In the genomic region with DNA sequence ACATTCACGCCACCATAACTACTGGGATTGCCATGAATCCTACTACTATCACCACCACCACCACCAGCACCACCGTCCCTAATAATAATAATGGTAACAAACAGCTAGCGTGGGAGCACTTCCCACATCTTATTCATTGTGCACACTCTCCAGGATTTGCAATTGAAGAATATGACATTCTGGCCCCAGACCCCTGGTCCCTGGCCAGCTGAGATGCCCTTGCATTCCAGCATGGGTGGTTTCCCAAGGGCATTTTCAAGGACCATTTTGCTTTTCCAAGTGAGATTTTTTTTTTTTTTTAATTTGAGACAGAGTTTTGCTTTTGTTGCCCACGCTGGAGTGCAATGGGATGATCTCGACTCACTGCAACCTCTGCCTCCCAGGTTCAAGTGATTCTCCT, we compare ENCODE assay signal across 1 cellular context.
TF ChIP-seq lines count a peak whose summit lies in the region.

No MANE protein-coding gene starts in this region.

TF ChIP-seq in GM23338, 12 proteins besides CTCF, POLR2A, EP300 and RAD21:
- TF ChIP-seq, protein P1, sequence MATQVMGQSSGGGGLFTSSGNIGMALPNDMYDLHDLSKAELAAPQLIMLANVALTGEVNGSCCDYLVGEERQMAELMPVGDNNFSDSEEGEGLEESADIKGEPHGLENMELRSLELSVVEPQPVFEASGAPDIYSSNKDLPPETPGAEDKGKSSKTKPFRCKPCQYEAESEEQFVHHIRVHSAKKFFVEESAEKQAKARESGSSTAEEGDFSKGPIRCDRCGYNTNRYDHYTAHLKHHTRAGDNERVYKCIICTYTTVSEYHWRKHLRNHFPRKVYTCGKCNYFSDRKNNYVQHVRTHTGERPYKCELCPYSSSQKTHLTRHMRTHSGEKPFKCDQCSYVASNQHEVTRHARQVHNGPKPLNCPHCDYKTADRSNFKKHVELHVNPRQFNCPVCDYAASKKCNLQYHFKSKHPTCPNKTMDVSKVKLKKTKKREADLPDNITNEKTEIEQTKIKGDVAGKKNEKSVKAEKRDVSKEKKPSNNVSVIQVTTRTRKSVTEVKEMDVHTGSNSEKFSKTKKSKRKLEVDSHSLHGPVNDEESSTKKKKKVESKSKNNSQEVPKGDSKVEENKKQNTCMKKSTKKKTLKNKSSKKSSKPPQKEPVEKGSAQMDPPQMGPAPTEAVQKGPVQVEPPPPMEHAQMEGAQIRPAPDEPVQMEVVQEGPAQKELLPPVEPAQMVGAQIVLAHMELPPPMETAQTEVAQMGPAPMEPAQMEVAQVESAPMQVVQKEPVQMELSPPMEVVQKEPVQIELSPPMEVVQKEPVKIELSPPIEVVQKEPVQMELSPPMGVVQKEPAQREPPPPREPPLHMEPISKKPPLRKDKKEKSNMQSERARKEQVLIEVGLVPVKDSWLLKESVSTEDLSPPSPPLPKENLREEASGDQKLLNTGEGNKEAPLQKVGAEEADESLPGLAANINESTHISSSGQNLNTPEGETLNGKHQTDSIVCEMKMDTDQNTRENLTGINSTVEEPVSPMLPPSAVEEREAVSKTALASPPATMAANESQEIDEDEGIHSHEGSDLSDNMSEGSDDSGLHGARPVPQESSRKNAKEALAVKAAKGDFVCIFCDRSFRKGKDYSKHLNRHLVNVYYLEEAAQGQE (IDR thresholded peaks at IDR 0.05; ENCODE audit: unreplicated experiment), result no peak
- TF ChIP-seq EZH2phosphoT487 (IDR thresholded peaks at IDR 0.05; ENCODE audit: unreplicated experiment), result no peak
- TF ChIP-seq JUNB (IDR thresholded peaks at IDR 0.05; ENCODE audit: unreplicated experiment), result no peak
- no peak for TF ChIP-seq ZNF331 (CRISPR knock-in tag; IDR thresholded peaks at IDR 0.05; ENCODE audit: low read depth)
- TF ChIP-seq, protein P2, sequence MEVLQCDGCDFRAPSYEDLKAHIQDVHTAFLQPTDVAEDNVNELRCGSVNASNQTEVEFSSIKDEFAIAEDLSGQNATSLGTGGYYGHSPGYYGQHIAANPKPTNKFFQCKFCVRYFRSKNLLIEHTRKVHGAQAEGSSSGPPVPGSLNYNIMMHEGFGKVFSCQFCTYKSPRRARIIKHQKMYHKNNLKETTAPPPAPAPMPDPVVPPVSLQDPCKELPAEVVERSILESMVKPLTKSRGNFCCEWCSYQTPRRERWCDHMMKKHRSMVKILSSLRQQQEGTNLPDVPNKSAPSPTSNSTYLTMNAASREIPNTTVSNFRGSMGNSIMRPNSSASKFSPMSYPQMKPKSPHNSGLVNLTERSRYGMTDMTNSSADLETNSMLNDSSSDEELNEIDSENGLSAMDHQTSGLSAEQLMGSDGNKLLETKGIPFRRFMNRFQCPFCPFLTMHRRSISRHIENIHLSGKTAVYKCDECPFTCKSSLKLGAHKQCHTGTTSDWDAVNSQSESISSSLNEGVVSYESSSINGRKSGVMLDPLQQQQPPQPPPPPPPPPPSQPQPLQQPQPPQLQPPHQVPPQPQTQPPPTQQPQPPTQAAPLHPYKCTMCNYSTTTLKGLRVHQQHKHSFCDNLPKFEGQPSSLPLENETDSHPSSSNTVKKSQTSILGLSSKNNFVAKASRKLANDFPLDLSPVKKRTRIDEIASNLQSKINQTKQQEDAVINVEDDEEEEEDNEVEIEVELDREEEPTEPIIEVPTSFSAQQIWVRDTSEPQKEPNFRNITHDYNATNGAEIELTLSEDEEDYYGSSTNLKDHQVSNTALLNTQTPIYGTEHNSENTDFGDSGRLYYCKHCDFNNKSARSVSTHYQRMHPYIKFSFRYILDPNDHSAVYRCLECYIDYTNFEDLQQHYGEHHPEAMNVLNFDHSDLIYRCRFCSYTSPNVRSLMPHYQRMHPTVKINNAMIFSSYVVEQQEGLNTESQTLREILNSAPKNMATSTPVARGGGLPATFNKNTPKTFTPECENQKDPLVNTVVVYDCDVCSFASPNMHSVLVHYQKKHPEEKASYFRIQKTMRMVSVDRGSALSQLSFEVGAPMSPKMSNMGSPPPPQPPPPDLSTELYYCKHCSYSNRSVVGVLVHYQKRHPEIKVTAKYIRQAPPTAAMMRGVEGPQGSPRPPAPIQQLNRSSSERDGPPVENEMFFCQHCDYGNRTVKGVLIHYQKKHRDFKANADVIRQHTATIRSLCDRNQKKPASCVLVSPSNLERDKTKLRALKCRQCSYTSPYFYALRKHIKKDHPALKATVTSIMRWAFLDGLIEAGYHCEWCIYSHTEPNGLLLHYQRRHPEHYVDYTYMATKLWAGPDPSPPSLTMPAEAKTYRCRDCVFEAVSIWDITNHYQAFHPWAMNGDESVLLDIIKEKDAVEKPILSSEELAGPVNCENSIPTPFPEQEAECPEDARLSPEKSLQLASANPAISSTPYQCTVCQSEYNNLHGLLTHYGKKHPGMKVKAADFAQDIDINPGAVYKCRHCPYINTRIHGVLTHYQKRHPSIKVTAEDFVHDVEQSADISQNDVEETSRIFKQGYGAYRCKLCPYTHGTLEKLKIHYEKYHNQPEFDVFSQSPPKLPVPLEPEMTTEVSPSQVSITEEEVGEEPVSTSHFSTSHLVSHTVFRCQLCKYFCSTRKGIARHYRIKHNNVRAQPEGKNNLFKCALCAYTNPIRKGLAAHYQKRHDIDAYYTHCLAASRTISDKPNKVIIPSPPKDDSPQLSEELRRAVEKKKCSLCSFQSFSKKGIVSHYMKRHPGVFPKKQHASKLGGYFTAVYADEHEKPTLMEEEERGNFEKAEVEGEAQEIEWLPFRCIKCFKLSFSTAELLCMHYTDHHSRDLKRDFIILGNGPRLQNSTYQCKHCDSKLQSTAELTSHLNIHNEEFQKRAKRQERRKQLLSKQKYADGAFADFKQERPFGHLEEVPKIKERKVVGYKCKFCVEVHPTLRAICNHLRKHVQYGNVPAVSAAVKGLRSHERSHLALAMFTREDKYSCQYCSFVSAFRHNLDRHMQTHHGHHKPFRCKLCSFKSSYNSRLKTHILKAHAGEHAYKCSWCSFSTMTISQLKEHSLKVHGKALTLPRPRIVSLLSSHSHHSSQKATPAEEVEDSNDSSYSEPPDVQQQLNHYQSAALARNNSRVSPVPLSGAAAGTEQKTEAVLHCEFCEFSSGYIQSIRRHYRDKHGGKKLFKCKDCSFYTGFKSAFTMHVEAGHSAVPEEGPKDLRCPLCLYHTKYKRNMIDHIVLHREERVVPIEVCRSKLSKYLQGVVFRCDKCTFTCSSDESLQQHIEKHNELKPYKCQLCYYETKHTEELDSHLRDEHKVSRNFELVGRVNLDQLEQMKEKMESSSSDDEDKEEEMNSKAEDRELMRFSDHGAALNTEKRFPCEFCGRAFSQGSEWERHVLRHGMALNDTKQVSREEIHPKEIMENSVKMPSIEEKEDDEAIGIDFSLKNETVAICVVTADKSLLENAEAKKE (CRISPR knock-in tag; IDR thresholded peaks at IDR 0.05), result no peak
- TF ChIP-seq POLR2AphosphoS5 (IDR thresholded peaks at IDR 0.05; ENCODE audit: low read depth), result no peak
- no peak for TF ChIP-seq ZNF114 (CRISPR knock-in tag; IDR thresholded peaks at IDR 0.05)
- TF ChIP-seq CREB1 (CRISPR knock-in tag; IDR thresholded peaks at IDR 0.05; ENCODE audit: low read depth), result no peak
- TF ChIP-seq STAT1 (IDR thresholded peaks at IDR 0.05; ENCODE audit: unreplicated experiment), result no peak
- no peak for TF ChIP-seq EZH2 (IDR thresholded peaks at IDR 0.05; ENCODE audit: low read depth, unreplicated experiment)
